8 cellular contexts compared by ENCODE assay signal in the genomic region with DNA sequence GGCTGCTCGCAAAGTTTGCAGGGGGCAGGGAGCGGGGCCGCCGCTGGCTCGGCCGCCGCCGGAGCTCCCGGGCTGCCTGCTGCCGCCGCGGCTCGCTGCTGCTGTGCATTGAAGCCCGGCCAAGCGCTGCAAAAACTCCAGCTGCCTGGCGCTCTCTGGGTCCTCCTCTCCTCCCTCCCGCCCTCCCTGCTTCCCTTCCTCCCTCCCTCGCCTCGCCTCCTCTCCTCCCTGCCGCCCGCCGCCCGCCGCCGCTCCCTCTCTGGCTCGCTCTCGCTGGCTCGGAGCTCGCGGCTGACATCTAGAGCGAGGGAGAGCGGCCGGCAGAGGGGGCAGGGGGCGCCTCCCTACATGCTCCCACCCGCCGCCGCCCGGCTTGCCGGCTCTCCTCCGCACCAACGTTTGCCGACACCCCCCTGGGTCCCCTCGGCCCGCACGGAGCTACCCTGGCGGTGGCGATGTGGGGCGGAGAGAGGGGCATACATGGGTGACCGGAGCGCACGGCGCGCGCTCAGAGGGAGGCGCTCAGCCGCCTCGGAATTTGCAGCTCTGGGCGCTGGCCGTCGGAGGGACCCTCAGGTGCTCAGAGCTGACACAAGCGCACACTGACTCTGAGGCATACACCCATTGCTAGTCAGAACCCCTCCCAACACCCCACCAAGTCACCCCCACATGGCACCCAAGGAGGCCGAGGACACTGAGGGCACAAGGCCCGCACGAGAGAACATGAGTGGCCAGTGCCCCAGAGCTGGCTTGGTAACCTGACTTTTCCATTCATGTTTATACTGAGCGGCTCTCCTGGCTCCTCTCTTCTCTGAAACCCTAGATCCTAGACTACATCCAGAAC. TPM values are rescaled to one million over a fixed set of nuclear protein-coding genes. Genes with fewer than 3 reads are reported as not detected.
DNase-seq lines count a peak whose midpoint lies in the region; ATAC-seq and TF ChIP-seq lines count a peak whose summit lies in the region.

No MANE protein-coding gene starts in this region.

- no peak for TF ChIP-seq POLR2A in ovary (IDR thresholded peaks at IDR 0.05)

- no peak overlapping the region for H3K27ac Mint-ChIP-seq in activated CD8-positive, alpha-beta T cell treated with anti-CD3 and anti-CD28 coated beads, Interleukin-2, amount 10 ng/mL, durations not matched to agents 7 days and 5 days

- H3K4me3 Mint-ChIP-seq in activated CD8-positive, alpha-beta T cell treated with anti-CD3 and anti-CD28 coated beads, Interleukin-2, amount 10 ng/mL, durations not matched to agents 7 days and 5 days = peak overlapping the region; percentile 75

- H3K27ac ChIP-seq in cardiac muscle cell (no peak overlapping the region), ovary (no peak overlapping the region)

- H3K36me3 ChIP-seq in cardiac muscle cell (no peaks in the 10 kb centered on the region), ovary (no peaks in the 10 kb centered on the region)

- H3K4me1 ChIP-seq in cardiac muscle cell (ENCODE audit: low read depth) (peaks cover 13% of the 10 kb centered on the region), ovary (ENCODE audit: insufficient read depth) (no peaks in the 10 kb centered on the region)

- peak; percentile 37 for ATAC-seq in activated CD8-positive, alpha-beta T cell treated with anti-CD3 and anti-CD28 coated beads, Interleukin-2, amount 10 ng/mL, durations not matched to agents 7 days and 5 days
- ATAC-seq in activated CD4-positive, CD25-positive, alpha-beta regulatory T cell treated with anti-CD3 and anti-CD28 coated beads, Interleukin-2, amount 50 U/mL, for 24 hours = no peak

- POLR2A ChIA-PET in activated CD8-positive, alpha-beta T cell treated with anti-CD3 and anti-CD28 coated beads, Interleukin-2, amount 10 ng/mL, durations not matched to agents 7 days and 5 days (lab: Charles Lee) = interaction anchor here (0.6 kb wide), 1 partner anchor 19 kb away, joined by 3 read pairs; no protein-coding TSS in a partner anchor

- in situ Hi-C loops in Caki2 (cut with HindIII; ENCODE audit: low pct_unique_long_range_greater_than_20kb, low sequenced_read_pairs) = no loop called here

- no peaks in the 10 kb centered on the region for H3K9me3 ChIP-seq in cardiac muscle cell (ENCODE audit: low read depth)
- no peaks in the 10 kb centered on the region for H3K9me3 ChIP-seq in ovary

- peaks cover 30% of the 10 kb centered on the region for H3K36me3 Mint-ChIP-seq in activated CD8-positive, alpha-beta T cell treated with anti-CD3 and anti-CD28 coated beads, Interleukin-2, amount 10 ng/mL, durations not matched to agents 7 days and 5 days (ENCODE audit: low read depth)

- peak; percentile 18 for TF ChIP-seq CTCF in cardiac muscle cell (IDR thresholded peaks at IDR 0.05; ENCODE audit: low read depth, low read length)
- peak in 1 of 3 donors; percentile 32 for TF ChIP-seq CTCF in ovary (IDR thresholded peaks at IDR 0.05)

- peaks cover 58% of the 10 kb centered on the region for H3K4me1 Mint-ChIP-seq in activated CD8-positive, alpha-beta T cell treated with anti-CD3 and anti-CD28 coated beads, Interleukin-2, amount 10 ng/mL, durations not matched to agents 7 days and 5 days (ENCODE audit: low read depth)

- DNase-seq in Caki2 (ENCODE audit: low read depth) (peak; percentile 17), NCI-H1092 (lab: John Stamatoyannopoulos, UW) (peak; percentile 80), cardiac muscle cell (ENCODE audit: low read depth in 1 of 2, low spot score in 1 of 2) (peak; percentile 90 to 91), ovary (peak; percentile 76 to 88 (median 85)), DMS114 treated with DMSO at 0.1 percent for 48 hours (lab: John Stamatoyannopoulos, UW; ENCODE audit: unreplicated experiment) (no peak)
- DNase-seq in activated CD8-positive, alpha-beta T cell treated with anti-CD3 and anti-CD28 coated beads, Interleukin-2, amount 10 ng/mL, durations not matched to agents 7 days and 5 days = peak; percentile 56
- DNase-seq in stimulated activated CD4-positive, alpha-beta T cell treated with anti-CD3 and anti-CD28 coated beads, Interleukin-4, amount 100 ng/mL, for 24 hours = no peak

- no peak for TF ChIP-seq EP300 in ovary (IDR thresholded peaks at IDR 0.05)

- intact Hi-C loops in ovary (cut with DNase I) = loop anchor here in 2 of 4 donors (2.0 to 10.0 kb wide), 2 partner anchors 259 to 633 kb away; no protein-coding TSS in a partner anchor

- no peaks in the 10 kb centered on the region for H3K9me3 Mint-ChIP-seq in activated CD8-positive, alpha-beta T cell treated with anti-CD3 and anti-CD28 coated beads, Interleukin-2, amount 10 ng/mL, durations not matched to agents 7 days and 5 days (ENCODE audit: insufficient read depth)

- peaks cover 58% of the 10 kb centered on the region for H3K27me3 Mint-ChIP-seq in activated CD8-positive, alpha-beta T cell treated with anti-CD3 and anti-CD28 coated beads, Interleukin-2, amount 10 ng/mL, durations not matched to agents 7 days and 5 days (ENCODE audit: low read depth)

- H3K27me3 ChIP-seq in cardiac muscle cell (peaks cover 77% of the 10 kb centered on the region), ovary (no peaks in the 10 kb centered on the region)

- CTCF ChIA-PET in activated CD8-positive, alpha-beta T cell treated with anti-CD3 and anti-CD28 coated beads, Interleukin-2, amount 10 ng/mL, durations not matched to agents 7 days and 5 days (lab: Charles Lee) = interaction anchor here (0.9 to 9.3 kb wide), 6 partner anchors 20 to 181 kb away, joined by 3 to 312 read pairs (median 3); no protein-coding TSS in a partner anchor

- WGBS in ovary, 3 donors = 6 to 11% (median 8%) methylated on average over 49 to 65 of the region's 65 CpGs

- peak overlapping the region; percentile 67 for H3K4me3 ChIP-seq in cardiac muscle cell
- peak overlapping the region; percentile 55 for H3K4me3 ChIP-seq in ovary

RNA-seq across cellular contexts. Expression of gene PLXNA4, which starts 1.2 kb away (rescaled TPM):
- 0.34 TPM in 1 of 2 replicates, not detected in the other for total RNA-seq in Caki2 (2014; rRNA removed; shearing (Covaris generic); ENCODE audit: low replicate concordance)
- total RNA-seq in activated CD8-positive, alpha-beta T cell treated with anti-CD3 and anti-CD28 coated beads, Interleukin-2, amount 10 ng/mL, durations not matched to agents 7 days and 5 days = 10 to 100 TPM; 45.4 to 47.2 TPM
- total RNA-seq in cardiac muscle cell (19.0 and 33.3 TPM in 2 replicates), ovary (10 to 100 TPM in 5 of 7 donors, 1 to 10 TPM in 2; 5.8 to 39.9 (median 16.6) TPM)
- polyA plus RNA-seq in cardiac muscle cell (7.3 and 15.6 TPM in 2 replicates), ovary (1 to 10 TPM; 5.1 to 7.1 TPM)

Comparison
In these comparisons a context has a peak if more than half of its experiments do, and no peak if none do; other contexts are left out.
1. DNase-seq: peak in Caki2 (single experiment), NCI-H1092 (single experiment), activated CD8-positive, alpha-beta T cell treated with anti-CD3 and anti-CD28 coated beads, Interleukin-2, amount 10 ng/mL, durations not matched to agents 7 days and 5 days (single experiment), cardiac muscle cell (2 of 2) and ovary (5 of 5); none in stimulated activated CD4-positive, alpha-beta T cell treated with anti-CD3 and anti-CD28 coated beads, Interleukin-4, amount 100 ng/mL, for 24 hours (single experiment) and DMS114 treated with DMSO at 0.1 percent for 48 hours (single experiment).